17 cellular contexts compared by ENCODE assay signal in the genomic region with DNA sequence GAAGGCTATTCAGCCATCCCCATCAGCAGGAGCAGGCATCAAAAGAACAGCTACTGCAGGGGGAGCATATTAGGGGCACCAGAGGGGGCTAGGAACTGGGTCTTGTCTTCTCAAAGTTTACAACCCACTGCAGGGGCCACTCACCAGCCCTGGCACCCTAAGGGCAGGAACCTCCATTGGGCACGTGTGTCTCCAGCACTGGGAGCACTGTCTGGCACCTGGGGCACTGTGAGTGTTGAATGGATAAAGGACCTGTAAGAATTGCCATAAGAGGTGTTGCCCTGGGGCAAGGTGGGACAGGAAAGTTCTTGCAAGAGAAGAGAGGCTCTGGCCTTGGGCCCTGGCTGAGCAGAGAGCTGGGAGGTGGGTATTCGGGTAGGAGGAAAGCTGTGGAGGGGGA. TPM values are rescaled to one million over a fixed set of nuclear protein-coding genes. Genes with fewer than 3 reads are reported as not detected.
DNase-seq lines count a peak whose midpoint lies in the region; ATAC-seq and TF ChIP-seq lines count a peak whose summit lies in the region.
"Had no signal": no experiment of that assay in that cellular context is flagged by ENCODE, and none has a peak within 500 bp of the region (broad histone marks: within the 10 kb centered on the region; RNA-seq: fewer than 3 reads in every experiment).

No MANE protein-coding gene starts in this region.

- H3K27ac Mint-ChIP-seq in Caco-2 (ENCODE audit: unreplicated experiment) (no peak overlapping the region), IgD-negative memory B cell (peak overlapping the region in 1 of 3 donors; percentile 81), osteocyte (ENCODE audit: unreplicated experiment) (no peak overlapping the region)
- H3K27ac Mint-ChIP-seq: H9 had no signal

- H3K36me3 Mint-ChIP-seq in Caco-2 (ENCODE audit: insufficient read depth, unreplicated experiment): no peaks in the 10 kb centered on the region
- peaks cover under 1% of the 10 kb centered on the region for H3K36me3 Mint-ChIP-seq in IgD-negative memory B cell
- H3K36me3 Mint-ChIP-seq in osteocyte (ENCODE audit: unreplicated experiment): peaks cover 2% of the 10 kb centered on the region

- peaks cover 25% of the 10 kb centered on the region for H3K4me1 ChIP-seq in Caco-2

- H3K9me3 ChIP-seq in Caco-2: no peaks in the 10 kb centered on the region

- DNase-seq in Caco-2: no peak
- DNase-seq in islet precursor cell: peak; percentile 73
- no peak for DNase-seq in osteocyte (ENCODE audit: extremely low spot score, unreplicated experiment)
- no peak for DNase-seq in NOMO-1 treated with DMSO at 0.1 percent for 48 hours (lab: John Stamatoyannopoulos, UW; ENCODE audit: unreplicated experiment)
- no peak for DNase-seq in DMS79 (lab: John Stamatoyannopoulos, UW)
- no peak for DNase-seq in NCI-H1436 (lab: John Stamatoyannopoulos, UW)
- DNase-seq: GF-D8, H9, NCI-H187, NCI-H2107, NCI-H226, NCI-H524 treated with DMSO at 0.1 percent for 48 hours, PC-9, SIG-M5 had no signal

- H3K4me3 ChIP-seq in Caco-2 (ENCODE audit: low read depth, low read length): no peak overlapping the region
- H3K4me3 ChIP-seq: K562, PC-9 had no signal

- intact Hi-C loops in Caco-2 (cut with micrococcal nuclease; ENCODE audit: unreplicated experiment): loop anchor here (2.0 kb wide), 1 partner anchor 25 kb away; no protein-coding TSS in a partner anchor

- H3K4me1 Mint-ChIP-seq in Caco-2 (ENCODE audit: low read depth, unreplicated experiment) (no peaks in the 10 kb centered on the region), IgD-negative memory B cell (peaks cover 0 to 8% (median 5%) of the 10 kb centered on the region in 3 donors), osteocyte (ENCODE audit: unreplicated experiment) (peaks cover 12% of the 10 kb centered on the region)

- H3K4me3 Mint-ChIP-seq in Caco-2 (ENCODE audit: unreplicated experiment) (peak overlapping the region; percentile 39), IgD-negative memory B cell (peak overlapping the region; percentile 50 to 91 (median 81)), osteocyte (ENCODE audit: unreplicated experiment) (peak overlapping the region; percentile 16)

- no peaks in the 10 kb centered on the region for H3K27me3 Mint-ChIP-seq in Caco-2 (ENCODE audit: insufficient read depth, unreplicated experiment)
- peaks cover 8% of the 10 kb centered on the region for H3K27me3 Mint-ChIP-seq in IgD-negative memory B cell
- no peaks in the 10 kb centered on the region for H3K27me3 Mint-ChIP-seq in osteocyte (ENCODE audit: unreplicated experiment)

- no TSS peak for BruUV-seq in Caco-2 (replicated peaks; lab: Mats Ljungman, UMichigan)

- no peaks in the 10 kb centered on the region for H3K27me3 ChIP-seq in Caco-2 (replicated peaks; ENCODE audit: control insufficient read depth, insufficient read depth, low read length)

- POLR2A ChIA-PET in Caco-2 (lab: Charles Lee): no interaction called here

- CTCF ChIA-PET in Caco-2 (lab: Charles Lee): no interaction called here

- no peaks in the 10 kb centered on the region for H3K9me3 Mint-ChIP-seq in Caco-2 (ENCODE audit: unreplicated experiment)
- H3K9me3 Mint-ChIP-seq in IgD-negative memory B cell: no peaks in the 10 kb centered on the region
- H3K9me3 Mint-ChIP-seq in osteocyte (ENCODE audit: unreplicated experiment): no peaks in the 10 kb centered on the region
- H3K9me3 Mint-ChIP-seq: H9 had no signal

- no peak for TF ChIP-seq CTCF in Caco-2 (IDR thresholded peaks at IDR 0.05; ENCODE audit: insufficient read depth in 1 of 2, low read depth in 1 of 2, low read length in 1 of 2, severe bottlenecking in 1 of 2, unreplicated experiment in 1 of 2)
- TF ChIP-seq CTCF in osteocyte (IDR thresholded peaks at IDR 0.05): no peak

- no peak for ATAC-seq in HG03378 (IDR thresholded peaks at IDR 0.05; ENCODE audit: unreplicated experiment)
- ATAC-seq: K562 had no signal

- H3K36me3 ChIP-seq in Caco-2 (ENCODE audit: control insufficient read depth, insufficient read depth, low read length): peaks cover 1% of the 10 kb centered on the region; the same call in 1 of the 2 replicates

RNA-seq across cellular contexts. Expression of a gene that starts 1.4 kb away (rescaled TPM):
- 20.1 and 20.4 TPM in 2 replicates for total RNA-seq in Caco-2 (2022)
- 1.2 TPM for polyA plus RNA-seq in IgD-negative memory B cell
- 19.3 and 22.7 TPM in 2 replicates for total RNA-seq in osteocyte

Comparison
In these comparisons a context has a peak if more than half of its experiments do, and no peak if none do; other contexts are left out.
1. H3K4me3 Mint-ChIP-seq: peak in every context shown above with its lines; median percentile 81 in IgD-negative memory B cell; 39 in Caco-2; 16 in osteocyte.